In the genomic region with DNA sequence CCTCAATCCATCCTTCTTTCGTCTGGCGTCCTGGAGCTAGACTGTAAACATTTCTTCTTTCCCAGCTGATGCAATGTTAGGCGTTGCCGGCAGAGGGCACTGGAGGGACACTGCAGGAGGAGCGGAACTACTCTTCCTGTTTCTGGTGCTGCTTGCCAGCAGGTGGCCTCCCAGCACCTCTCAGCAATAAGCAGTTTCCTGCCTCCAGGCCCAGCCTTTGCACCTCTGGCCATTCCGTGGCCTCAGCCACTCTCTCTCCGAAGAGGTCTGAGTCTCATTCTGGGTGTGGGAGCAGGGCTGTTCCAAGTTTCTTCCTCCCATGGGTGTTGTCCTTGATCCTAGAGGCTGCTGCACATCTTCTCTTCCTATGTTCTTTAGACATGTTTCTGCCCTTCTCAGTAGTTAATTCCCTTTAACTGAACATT, we compare ENCODE assay signal across 8 cellular contexts. TPM values are rescaled to one million over a fixed set of nuclear protein-coding genes. Genes with fewer than 3 reads are reported as not detected.
A peak's percentile ranks its signal among the peaks of the same experiment; 100 is the strongest.
DNase-seq lines count a peak whose midpoint lies in the region; ATAC-seq, FAIRE-seq and TF ChIP-seq lines count a peak whose summit lies in the region.

No MANE protein-coding gene starts in this region.

- H3K9me3 Mint-ChIP-seq in activated CD4-positive, alpha-beta T cell treated with anti-CD3 and anti-CD28 coated beads, Interleukin-2, amount 10 ng/mL, durations not matched to agents 7 days and 5 days: peaks cover 7% of the 10 kb centered on the region

- no peaks in the 10 kb centered on the region for H3K27me3 ChIP-seq in BE2C

- H3K4me1 ChIP-seq in BE2C: no peaks in the 10 kb centered on the region

- TF ChIP-seq CTCF in BE2C (IDR thresholded peaks at IDR 0.05; ENCODE audit: low read depth, low read length): peak; percentile 100
- TF ChIP-seq CTCF in lower leg skin (IDR thresholded peaks at IDR 0.05): peak in 2 of 3 donors; percentile 90 to 96

- H3K9me3 ChIP-seq in BE2C: peaks cover 4% of the 10 kb centered on the region

- peak; percentile 72 for ATAC-seq in HG03565 (IDR thresholded peaks at IDR 0.05; ENCODE audit: unreplicated experiment)

- peak; percentile 97 for FAIRE-seq in GM19239 (lab: Jason Lieb, UNC)

- intact Hi-C loops in lower leg skin (cut with DNase I; ENCODE audit: low total_unique reads): loop anchor here (5.0 kb wide), 1 partner anchor 54 kb away; no protein-coding TSS in a partner anchor

- H3K4me3 Mint-ChIP-seq in activated CD4-positive, alpha-beta T cell treated with anti-CD3 and anti-CD28 coated beads, Interleukin-2, amount 10 ng/mL, durations not matched to agents 7 days and 5 days: no peak overlapping the region

- peak; percentile 90 for DNase-seq in BE2C
- peak; percentile 99 for DNase-seq in GM19239 (ENCODE audit: insufficient read length, low spot score)
- peak; percentile 94 for DNase-seq in NCI-H748 (lab: John Stamatoyannopoulos, UW; ENCODE audit: unreplicated experiment)
- peak; percentile 89 for DNase-seq in activated CD4-positive, alpha-beta T cell treated with anti-CD3 and anti-CD28 coated beads, Interleukin-2, amount 10 ng/mL, durations not matched to agents 7 days and 5 days
- peak; percentile 93 for DNase-seq in dedifferentiated amniotic fluid mesenchymal stem cell (ENCODE audit: extremely low spot score)
- DNase-seq in lower leg skin (ENCODE audit: low spot score in 2 of 2): peak; percentile 83 to 97
- DNase-seq in stimulated activated CD8-positive, alpha-beta memory T cell treated with anti-CD3 and anti-CD28 coated beads, Interleukin-12 subunit alpha, Interleukin-12 subunit beta, amount 100 ng/mL, for 1 hour (ENCODE audit: low read depth): peak; percentile 69

- POLR2A ChIA-PET in activated CD4-positive, alpha-beta T cell treated with anti-CD3 and anti-CD28 coated beads, Interleukin-2, amount 10 ng/mL, durations not matched to agents 7 days and 5 days (lab: Charles Lee): no interaction called here

- no peak for TF ChIP-seq POLR2A in lower leg skin (IDR thresholded peaks at IDR 0.05)

- no peaks in the 10 kb centered on the region for H3K36me3 ChIP-seq in BE2C

- H3K36me3 Mint-ChIP-seq in activated CD4-positive, alpha-beta T cell treated with anti-CD3 and anti-CD28 coated beads, Interleukin-2, amount 10 ng/mL, durations not matched to agents 7 days and 5 days (ENCODE audit: low read depth): no peaks in the 10 kb centered on the region

- H3K4me1 Mint-ChIP-seq in activated CD4-positive, alpha-beta T cell treated with anti-CD3 and anti-CD28 coated beads, Interleukin-2, amount 10 ng/mL, durations not matched to agents 7 days and 5 days: peaks cover 13% of the 10 kb centered on the region

- H3K27me3 Mint-ChIP-seq in activated CD4-positive, alpha-beta T cell treated with anti-CD3 and anti-CD28 coated beads, Interleukin-2, amount 10 ng/mL, durations not matched to agents 7 days and 5 days: peaks cover 3% of the 10 kb centered on the region

- H3K4me3 ChIP-seq in BE2C (ENCODE audit: low read depth, low read length): no peak overlapping the region
- H3K4me3 ChIP-seq in lower leg skin (ENCODE audit: low read depth, poor library complexity, severe bottlenecking): no peak overlapping the region

- H3K27ac Mint-ChIP-seq in activated CD4-positive, alpha-beta T cell treated with anti-CD3 and anti-CD28 coated beads, Interleukin-2, amount 10 ng/mL, durations not matched to agents 7 days and 5 days: peak overlapping the region; percentile 6

- CTCF ChIA-PET in activated CD4-positive, alpha-beta T cell treated with anti-CD3 and anti-CD28 coated beads, Interleukin-2, amount 10 ng/mL, durations not matched to agents 7 days and 5 days (lab: Charles Lee): interaction anchor here (0.6 to 1.7 kb wide), 19 partner anchors 8 to 855 kb away, joined by 3 to 16 read pairs (median 3); no protein-coding TSS in a partner anchor

- WGBS in lower leg skin, 2 donors: 0 to 2% methylated on average over 7 of the region's 7 CpGs

RNA-seq across cellular contexts. Expression of a gene that starts 7.5 kb away (rescaled TPM):
- not detected for polyA plus RNA-seq in BE2C (2012; ENCODE audit: insufficient read depth, insufficient read length, low read depth)
- not detected for total RNA-seq in activated CD4-positive, alpha-beta T cell treated with anti-CD3 and anti-CD28 coated beads, Interleukin-2, amount 10 ng/mL, durations not matched to agents 7 days and 5 days
- total RNA-seq in lower leg skin: 10 to 100 TPM; 12.1 to 56.6 (median 25.4) TPM

Comparison
In these comparisons a context has a peak if more than half of its experiments do, and no peak if none do; other contexts are left out.
1. RNA of a gene that starts 7.5 kb away (total RNA-seq): 12.1 to 56.6 TPM in lower leg skin; not detected in activated CD4-positive, alpha-beta T cell treated with anti-CD3 and anti-CD28 coated beads, Interleukin-2, amount 10 ng/mL, durations not matched to agents 7 days and 5 days; every median in the first group is over 10 times any median in the second.
2. Peak in every context shown above with its lines, with median percentiles within 50 percentile points of each other: DNase-seq.